18 cellular contexts compared by ENCODE assay signal in genomic region chr6:40978687-40979289, GRCh38.
DNase-seq lines count a peak whose midpoint lies in the region; ATAC-seq and TF ChIP-seq lines count a peak whose summit lies in the region.
"Had no signal": no experiment of that assay in that cellular context is flagged by ENCODE, and none has a peak within 500 bp of the region (broad histone marks: within the 10 kb centered on the region; RNA-seq: fewer than 3 reads in every experiment).

No MANE protein-coding gene starts in this region.

- no peak overlapping the region for H2BK15ac ChIP-seq in mesendoderm (replicated peaks; ENCODE audit: low read depth)

- no peak overlapping the region for H3K27ac ChIP-seq in mesendoderm (ENCODE audit: low read depth, low read length)
- H3K27ac ChIP-seq: BLaER1 had no signal

- H3K27me3 Mint-ChIP-seq in natural killer cell treated with Interleukin-12 subunit alpha and Interleukin-12 subunit beta and Interleukin-15 and Interleukin-18, amount 100 ng/mL, for 72 hours, result peaks cover 65 to 80% of the 10 kb centered on the region in 2 donors
- peaks cover 54 to 77% of the 10 kb centered on the region in 2 donors for H3K27me3 Mint-ChIP-seq in natural killer cell (ENCODE audit: low read depth in 2 of 2)

- H3K4me1 Mint-ChIP-seq in natural killer cell treated with Interleukin-12 subunit alpha and Interleukin-12 subunit beta and Interleukin-15 and Interleukin-18, amount 100 ng/mL, for 72 hours (ENCODE audit: low read depth in 2 of 2), result no peaks in the 10 kb centered on the region
- no peaks in the 10 kb centered on the region for H3K4me1 Mint-ChIP-seq in natural killer cell
- no peaks in the 10 kb centered on the region for H3K4me1 Mint-ChIP-seq in stimulated activated effector memory CD8-positive, alpha-beta T cell treated with anti-CD3 and anti-CD28 coated beads, Interleukin-12 subunit alpha, Interleukin-12 subunit beta, amount 100 ng/mL, for 72 hours
- H3K4me1 Mint-ChIP-seq: CD14-positive monocyte; CD4-positive, alpha-beta memory T cell; IgD-negative memory B cell had no signal

- no peak for TF ChIP-seq CTCF in natural killer cell (IDR thresholded peaks at IDR 0.05)

- no peak overlapping the region for H3K4me3 Mint-ChIP-seq in natural killer cell treated with Interleukin-12 subunit alpha and Interleukin-12 subunit beta and Interleukin-15 and Interleukin-18, amount 100 ng/mL, for 72 hours
- no peak overlapping the region for H3K4me3 Mint-ChIP-seq in natural killer cell
- no peak overlapping the region for H3K4me3 Mint-ChIP-seq in stimulated activated effector memory CD8-positive, alpha-beta T cell treated with anti-CD3 and anti-CD28 coated beads, Interleukin-12 subunit alpha, Interleukin-12 subunit beta, amount 100 ng/mL, for 72 hours
- H3K4me3 Mint-ChIP-seq: CD4-positive, alpha-beta memory T cell; GM23338; IgD-negative memory B cell had no signal

- H2AK5ac ChIP-seq in mesendoderm (ENCODE audit: low read length), result no peak overlapping the region

- no CpG with 5 or more reads among the region's 2 CpGs for WGBS in mesendoderm (ENCODE audit: extremely low coverage, insufficient coverage, low lambda C conversion rate)

- no peak overlapping the region for H2BK120ac ChIP-seq in mesendoderm (ENCODE audit: low read depth, low read length)

- no peak overlapping the region for H4K5ac ChIP-seq in mesendoderm (ENCODE audit: low read length)

- intact Hi-C loops in natural killer cell (cut with micrococcal nuclease), result no loop called here

- peak overlapping the region; percentile 66 for H3K23ac ChIP-seq in mesendoderm (ENCODE audit: low read length)

- H3K4me2 ChIP-seq in mesendoderm (ENCODE audit: low read length), result no peak overlapping the region
- H3K4me2 ChIP-seq: BLaER1, GM23338 had no signal

- H3K56ac ChIP-seq in mesendoderm (ENCODE audit: low read length), result no peak overlapping the region

- H3K27ac Mint-ChIP-seq in natural killer cell treated with Interleukin-12 subunit alpha and Interleukin-12 subunit beta and Interleukin-15 and Interleukin-18, amount 100 ng/mL, for 72 hours, result no peak overlapping the region
- no peak overlapping the region for H3K27ac Mint-ChIP-seq in natural killer cell
- H3K27ac Mint-ChIP-seq in stimulated activated effector memory CD8-positive, alpha-beta T cell treated with anti-CD3 and anti-CD28 coated beads, Interleukin-12 subunit alpha, Interleukin-12 subunit beta, amount 100 ng/mL, for 72 hours, result no peak overlapping the region
- H3K27ac Mint-ChIP-seq: CD4-positive, alpha-beta memory T cell; GM23338; IgD-negative memory B cell had no signal

- H3K79me1 ChIP-seq in mesendoderm (ENCODE audit: low read length), result no peaks in the 10 kb centered on the region

- TF ChIP-seq POLR2A in erythroblast (IDR thresholded peaks at IDR 0.05; ENCODE audit: low read length), result no peak

- H3K4me1 ChIP-seq in mesendoderm (ENCODE audit: control insufficient read depth, low read depth, low read length), result no peaks in the 10 kb centered on the region
- H3K4me1 ChIP-seq: BLaER1 had no signal

- no peaks in the 10 kb centered on the region for H3K36me3 ChIP-seq in mesendoderm (ENCODE audit: control insufficient read depth, insufficient read depth, low read length)
- H3K36me3 ChIP-seq: BLaER1 had no signal

- DNase-seq in natural killer cell treated with Interleukin-12 subunit alpha and Interleukin-12 subunit beta and Interleukin-15 and Interleukin-18, amount 100 ng/mL, for 72 hours (ENCODE audit: low spot score), result no peak
- DNase-seq in natural killer cell (no peak), mesendoderm (no peak), erythroblast (lab: John Stamatoyannopoulos, UW) (no peak)
- no peak for DNase-seq in stimulated activated effector memory CD8-positive, alpha-beta T cell treated with anti-CD3 and anti-CD28 coated beads, Interleukin-12 subunit alpha, Interleukin-12 subunit beta, amount 100 ng/mL, for 72 hours (ENCODE audit: low spot score in 2 of 2)
- DNase-seq: 8988T; CD4-positive, alpha-beta memory T cell; DMS153; DMS79; GDM1; H7 had no signal

- H4K8ac ChIP-seq in mesendoderm (ENCODE audit: low read depth, low read length), result no peak overlapping the region

- no peak overlapping the region for H2BK5ac ChIP-seq in mesendoderm (ENCODE audit: low read length)

- H3K27me3 ChIP-seq in mesendoderm (ENCODE audit: insufficient read depth, low read length, poor library complexity), result no peaks in the 10 kb centered on the region
- H3K27me3 ChIP-seq: BLaER1 had no signal

- H3K18ac ChIP-seq in mesendoderm (ENCODE audit: low read length), result no peak overlapping the region

- H3K36me3 Mint-ChIP-seq in natural killer cell treated with Interleukin-12 subunit alpha and Interleukin-12 subunit beta and Interleukin-15 and Interleukin-18, amount 100 ng/mL, for 72 hours, result peaks cover 5% of the 10 kb centered on the region
- peaks cover 2% of the 10 kb centered on the region for H3K36me3 Mint-ChIP-seq in natural killer cell
- no peaks in the 10 kb centered on the region for H3K36me3 Mint-ChIP-seq in stimulated activated effector memory CD8-positive, alpha-beta T cell treated with anti-CD3 and anti-CD28 coated beads, Interleukin-12 subunit alpha, Interleukin-12 subunit beta, amount 100 ng/mL, for 72 hours
- H3K36me3 Mint-ChIP-seq: CD14-positive monocyte; CD4-positive, alpha-beta memory T cell; IgD-negative memory B cell had no signal

- no peak overlapping the region for H3K4me3 ChIP-seq in mesendoderm (ENCODE audit: low read length)
- H3K4me3 ChIP-seq: BLaER1, GM23338 had no signal

- ATAC-seq in natural killer cell treated with Interleukin-12 subunit alpha and Interleukin-12 subunit beta and Interleukin-15 and Interleukin-18, amount 100 ng/mL, for 72 hours, result peak; percentile 33 to 48
- ATAC-seq in natural killer cell, result no peak
- peak; percentile 28 for ATAC-seq in stimulated activated effector memory CD8-positive, alpha-beta T cell treated with anti-CD3 and anti-CD28 coated beads, Interleukin-12 subunit alpha, Interleukin-12 subunit beta, amount 100 ng/mL, for 72 hours
- ATAC-seq in HG03095 (IDR thresholded peaks at IDR 0.05; ENCODE audit: unreplicated experiment), result no peak
- ATAC-seq in GM18870 (IDR thresholded peaks at IDR 0.05; ENCODE audit: unreplicated experiment), result no peak
- no peak for ATAC-seq in HG03565 (IDR thresholded peaks at IDR 0.05; ENCODE audit: unreplicated experiment)
- ATAC-seq: GM23338 had no signal

- H3K9me3 Mint-ChIP-seq in natural killer cell treated with Interleukin-12 subunit alpha and Interleukin-12 subunit beta and Interleukin-15 and Interleukin-18, amount 100 ng/mL, for 72 hours, result no peaks in the 10 kb centered on the region
- H3K9me3 Mint-ChIP-seq in natural killer cell, result no peaks in the 10 kb centered on the region
- H3K9me3 Mint-ChIP-seq in stimulated activated effector memory CD8-positive, alpha-beta T cell treated with anti-CD3 and anti-CD28 coated beads, Interleukin-12 subunit alpha, Interleukin-12 subunit beta, amount 100 ng/mL, for 72 hours, result no peaks in the 10 kb centered on the region
- H3K9me3 Mint-ChIP-seq: GM23338 had no signal

- H3K4ac ChIP-seq in mesendoderm (ENCODE audit: low read depth, low read length), result no peak overlapping the region

- no peaks in the 10 kb centered on the region for H3K79me2 ChIP-seq in mesendoderm (ENCODE audit: control insufficient read depth, insufficient read depth, low read length)

- no peak overlapping the region for H3K9ac ChIP-seq in mesendoderm (ENCODE audit: low read length)
- H3K9ac ChIP-seq: BLaER1 had no signal

Comparison
In these comparisons a context has a peak if more than half of its experiments do, and no peak if none do; other contexts are left out.
1. ATAC-seq: peak in natural killer cell treated with Interleukin-12 subunit alpha and Interleukin-12 subunit beta and Interleukin-15 and Interleukin-18, amount 100 ng/mL, for 72 hours (2 of 2) and stimulated activated effector memory CD8-positive, alpha-beta T cell treated with anti-CD3 and anti-CD28 coated beads, Interleukin-12 subunit alpha, Interleukin-12 subunit beta, amount 100 ng/mL, for 72 hours (single experiment); none in natural killer cell (0 of 3), HG03095 (single experiment), GM18870 (single experiment) and HG03565 (single experiment).